In the genomic region with DNA sequence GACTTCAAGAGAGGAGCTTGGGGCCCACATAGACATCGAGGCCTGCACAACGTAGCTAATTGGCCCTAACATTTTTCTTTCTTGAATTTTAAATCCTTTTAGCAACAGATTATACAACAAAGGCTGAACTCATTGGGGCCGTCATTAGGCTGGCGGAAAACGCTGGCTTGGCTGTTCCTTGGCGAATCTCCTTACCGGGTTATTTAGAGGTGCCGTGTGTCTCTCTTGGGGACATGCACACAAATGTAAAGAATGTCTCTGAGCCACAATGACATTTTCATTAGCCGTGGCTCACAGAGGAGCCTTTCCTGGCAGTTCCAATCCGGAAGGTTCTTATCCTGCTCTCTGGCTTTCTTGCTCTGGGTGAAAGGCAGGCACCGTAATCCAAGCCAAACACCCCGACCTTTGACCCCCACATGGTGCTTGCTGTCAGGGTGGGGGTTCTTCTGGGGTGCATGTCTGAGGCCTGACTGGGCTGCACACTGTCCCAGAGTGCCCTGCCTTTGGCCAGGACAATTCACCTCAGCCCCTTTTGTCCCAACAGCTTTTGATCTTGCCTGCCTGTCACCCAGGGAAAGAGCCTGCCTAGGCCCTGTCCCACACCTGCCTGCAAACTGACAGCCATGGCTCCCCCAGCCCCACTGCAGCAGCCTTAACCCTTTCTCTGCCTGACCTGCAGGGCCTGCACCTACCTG, we compare ENCODE assay signal across 1 cellular context.
TF ChIP-seq lines count a peak whose summit lies in the region.

No MANE protein-coding gene starts in this region.

TF ChIP-seq in H1, 55 proteins besides CTCF, POLR2A, EP300 and RAD21:
- TF ChIP-seq HDAC2 (IDR thresholded peaks at IDR 0.05; ENCODE audit: borderline replicate concordance in 1 of 2, low read depth in 2 of 2, low read length in 2 of 2) (no peak), SP2 (IDR thresholded peaks at IDR 0.05; ENCODE audit: low read length) (no peak), SRF (IDR thresholded peaks at IDR 0.05; ENCODE audit: low read depth, low read length) (no peak), GTF2F1 (IDR thresholded peaks at IDR 0.05; ENCODE audit: borderline replicate concordance, low read depth, low read length) (no peak), HDAC6 (IDR thresholded peaks at IDR 0.05; ENCODE audit: low read depth, low read length) (no peak), RXRA (IDR thresholded peaks at IDR 0.05; ENCODE audit: insufficient read depth, low read depth, low read length) (no peak)
